Comparison of ENCODE assay signal across 8 cellular contexts in the genomic region with DNA sequence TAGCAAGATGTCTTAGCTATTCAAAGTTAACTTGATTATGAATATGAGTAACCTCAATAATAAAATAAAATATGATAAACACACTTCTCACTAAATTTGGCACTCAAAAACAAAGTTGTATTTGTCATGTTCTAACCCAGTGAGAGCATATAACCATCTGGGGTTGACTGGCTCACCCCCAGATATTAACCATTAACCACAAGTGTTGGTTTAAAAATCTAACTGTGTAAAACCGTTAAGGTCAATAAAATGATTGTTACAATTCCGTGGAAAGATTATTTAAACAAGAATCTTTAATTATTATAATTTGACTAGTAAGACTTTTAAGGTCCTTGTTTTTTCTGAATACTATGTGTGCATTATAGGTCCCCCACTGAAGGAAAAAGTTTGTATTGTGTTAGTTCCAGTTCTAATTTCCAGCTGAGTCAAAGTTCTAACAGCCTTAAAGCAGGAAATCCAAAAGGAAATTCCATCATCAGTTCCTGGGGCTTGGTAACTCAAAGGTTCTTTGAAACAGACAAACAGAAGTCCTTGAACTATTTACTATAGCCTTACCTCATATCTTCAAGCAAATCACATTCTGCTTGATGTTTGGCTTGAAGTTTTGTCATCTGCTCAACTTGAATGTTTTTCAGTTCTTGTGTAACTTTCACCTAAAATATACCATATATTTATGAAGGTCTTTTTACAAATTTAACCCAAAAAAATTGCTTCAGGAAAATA. TPM values are rescaled to one million over a fixed set of nuclear protein-coding genes. Genes with fewer than 3 reads are reported as not detected.
DNase-seq lines count a peak whose midpoint lies in the region; ATAC-seq, FAIRE-seq and TF ChIP-seq lines count a peak whose summit lies in the region.

No MANE protein-coding gene starts in this region.

- H3K36me3 Mint-ChIP-seq in stimulated activated naive CD8-positive, alpha-beta T cell treated with anti-CD3 and anti-CD28 coated beads, Interleukin-15, Interleukin-2, amounts not matched to agents 100 ng/mL and 50 ng/mL, for 24 hours (ENCODE audit: low read depth), result peaks cover 32% of the 10 kb centered on the region
- H3K36me3 Mint-ChIP-seq in astrocyte (ENCODE audit: low read depth, unreplicated experiment), result no peaks in the 10 kb centered on the region

- no peak for ATAC-seq in stimulated activated naive CD8-positive, alpha-beta T cell treated with anti-CD3 and anti-CD28 coated beads, Interleukin-15, Interleukin-2, amounts not matched to agents 100 U/mL and 50 U/mL, for 24 hours
- ATAC-seq in lower lobe of right lung (no peak), HG02870 (IDR thresholded peaks at IDR 0.05; ENCODE audit: unreplicated experiment) (no peak)

- peaks cover 52% of the 10 kb centered on the region for H3K79me2 ChIP-seq in astrocyte (ENCODE audit: insufficient read depth, low read length)

- FAIRE-seq in astrocyte (lab: Jason Lieb, UNC), result no peak

- peak overlapping the region; percentile 84 for H3K4me3 ChIP-seq in astrocyte (ENCODE audit: insufficient read depth, low read depth, low read length)
- H3K4me3 ChIP-seq in lower lobe of right lung, result peak overlapping the region; percentile 94

- no peaks in the 10 kb centered on the region for H3K27me3 Mint-ChIP-seq in stimulated activated naive CD8-positive, alpha-beta T cell treated with anti-CD3 and anti-CD28 coated beads, Interleukin-15, Interleukin-2, amounts not matched to agents 100 ng/mL and 50 ng/mL, for 24 hours
- H3K27me3 Mint-ChIP-seq in astrocyte (ENCODE audit: low read depth, unreplicated experiment), result no peaks in the 10 kb centered on the region

- H3K4me3 Mint-ChIP-seq in stimulated activated naive CD8-positive, alpha-beta T cell treated with anti-CD3 and anti-CD28 coated beads, Interleukin-15, Interleukin-2, amounts not matched to agents 100 ng/mL and 50 ng/mL, for 24 hours, result peak overlapping the region; percentile 97
- H3K4me3 Mint-ChIP-seq in astrocyte (ENCODE audit: unreplicated experiment), result peak overlapping the region; percentile 97

- intact Hi-C loops in lower lobe of right lung (cut with DNase I), result no loop called here

- no peaks in the 10 kb centered on the region for H3K36me3 ChIP-seq in astrocyte (ENCODE audit: insufficient read depth, low read length)
- peaks cover 15% of the 10 kb centered on the region for H3K36me3 ChIP-seq in lower lobe of right lung

- H4K20me1 ChIP-seq in astrocyte (ENCODE audit: insufficient read depth, low read length), result peaks cover 17% of the 10 kb centered on the region

- H3K9me3 ChIP-seq in astrocyte (ENCODE audit: insufficient read depth, low read depth, low read length), result no peaks in the 10 kb centered on the region
- H3K9me3 ChIP-seq in lower lobe of right lung, result no peaks in the 10 kb centered on the region

- DNase-seq in stimulated activated naive CD8-positive, alpha-beta T cell treated with anti-CD3 and anti-CD28 coated beads, Interleukin-15, Interleukin-2, amounts not matched to agents 100 U/mL and 50 U/mL, for 24 hours, result no peak
- DNase-seq in astrocyte (ENCODE audit: low read depth) (no peak), lower lobe of right lung (no peak), NCI-H2171 (lab: John Stamatoyannopoulos, UW) (no peak), DMS79 (lab: John Stamatoyannopoulos, UW) (no peak), H4 (ENCODE audit: low spot score) (no peak)

- H3K27me3 ChIP-seq in astrocyte (ENCODE audit: insufficient read depth, low read length), result no peaks in the 10 kb centered on the region
- no peaks in the 10 kb centered on the region for H3K27me3 ChIP-seq in lower lobe of right lung (ENCODE audit: low read depth)

- H3K4me1 Mint-ChIP-seq in stimulated activated naive CD8-positive, alpha-beta T cell treated with anti-CD3 and anti-CD28 coated beads, Interleukin-15, Interleukin-2, amounts not matched to agents 100 ng/mL and 50 ng/mL, for 24 hours (ENCODE audit: low read depth), result peaks cover 64% of the 10 kb centered on the region
- H3K4me1 Mint-ChIP-seq in astrocyte (ENCODE audit: low read depth, unreplicated experiment), result peaks cover 21% of the 10 kb centered on the region

- H3K9ac ChIP-seq in astrocyte (ENCODE audit: low read length), result peak overlapping the region; percentile 84

- H3K4me1 ChIP-seq in astrocyte (ENCODE audit: insufficient read depth, low read length) (peaks cover 12% of the 10 kb centered on the region), lower lobe of right lung (peaks cover 45% of the 10 kb centered on the region)

- TF ChIP-seq CTCF in astrocyte (IDR thresholded peaks at IDR 0.05; ENCODE audit: insufficient read depth, low read depth, low read length), result no peak
- TF ChIP-seq CTCF in lower lobe of right lung (IDR thresholded peaks at IDR 0.05), result no peak

- no peak overlapping the region for H3K27ac ChIP-seq in astrocyte (ENCODE audit: low read depth, low read length)
- H3K27ac ChIP-seq in lower lobe of right lung, result peak overlapping the region; percentile 91

- H2AFZ ChIP-seq in astrocyte (ENCODE audit: low read depth, low read length), result no peak overlapping the region

- H3K4me2 ChIP-seq in astrocyte (ENCODE audit: low read length), result peak overlapping the region; percentile 96

- peak overlapping the region; percentile 8 for H3K27ac Mint-ChIP-seq in stimulated activated naive CD8-positive, alpha-beta T cell treated with anti-CD3 and anti-CD28 coated beads, Interleukin-15, Interleukin-2, amounts not matched to agents 100 ng/mL and 50 ng/mL, for 24 hours
- H3K27ac Mint-ChIP-seq in astrocyte (ENCODE audit: unreplicated experiment), result no peak overlapping the region

- no peaks in the 10 kb centered on the region for H3K9me3 Mint-ChIP-seq in stimulated activated naive CD8-positive, alpha-beta T cell treated with anti-CD3 and anti-CD28 coated beads, Interleukin-15, Interleukin-2, amounts not matched to agents 100 ng/mL and 50 ng/mL, for 24 hours
- H3K9me3 Mint-ChIP-seq in astrocyte (ENCODE audit: unreplicated experiment), result no peaks in the 10 kb centered on the region

RNA-seq across cellular contexts. Expression of a gene that starts 2.5 kb away (rescaled TPM):
- total RNA-seq in astrocyte, result 17.8 and 18.9 TPM in 2 replicates
- 59.0 TPM for total RNA-seq in lower lobe of right lung
- 3.7 and 5.0 TPM in 2 replicates for total RNA-seq in H4 (2014; rRNA removed; shearing (Covaris generic))
